ENCODE assay signal across 8 cellular contexts in the genomic region with DNA sequence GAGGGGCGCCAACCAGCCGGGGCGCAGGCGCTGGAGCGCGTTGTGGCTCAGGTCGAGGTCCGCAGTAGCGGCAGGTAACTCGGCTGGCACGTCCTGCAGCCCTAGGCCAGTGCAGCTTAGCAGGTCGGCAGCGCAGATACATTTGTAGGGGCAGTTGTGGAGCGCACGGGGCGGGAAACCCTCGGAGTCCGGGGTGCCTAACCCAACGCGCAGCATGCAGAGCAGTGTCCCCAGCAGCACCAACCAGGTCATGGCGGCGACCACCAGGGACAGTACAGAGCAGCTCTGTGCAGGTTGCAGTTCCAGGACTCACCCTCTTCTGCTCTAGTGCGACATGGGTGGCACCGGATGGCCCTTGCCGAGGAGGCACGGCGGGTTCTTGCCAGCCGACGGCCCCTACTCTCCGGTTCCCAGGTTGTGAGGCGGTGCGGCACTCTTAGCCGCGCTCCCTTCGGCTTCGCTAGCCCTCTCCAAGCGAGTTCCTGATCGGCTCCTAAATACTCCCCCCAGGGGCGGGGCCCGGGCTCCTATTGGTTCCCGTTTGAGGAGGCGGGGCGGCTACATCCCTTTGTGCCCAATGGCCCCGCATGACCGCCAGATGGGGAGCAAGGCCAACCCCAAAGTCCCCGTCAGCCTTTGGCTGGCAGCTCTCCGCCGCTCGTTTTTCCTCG. TPM values are rescaled to one million over a fixed set of nuclear protein-coding genes. Genes with fewer than 3 reads are reported as not detected.
DNase-seq lines count a peak whose midpoint lies in the region; ATAC-seq lines count a peak whose summit lies in the region.

A gene with protein sequence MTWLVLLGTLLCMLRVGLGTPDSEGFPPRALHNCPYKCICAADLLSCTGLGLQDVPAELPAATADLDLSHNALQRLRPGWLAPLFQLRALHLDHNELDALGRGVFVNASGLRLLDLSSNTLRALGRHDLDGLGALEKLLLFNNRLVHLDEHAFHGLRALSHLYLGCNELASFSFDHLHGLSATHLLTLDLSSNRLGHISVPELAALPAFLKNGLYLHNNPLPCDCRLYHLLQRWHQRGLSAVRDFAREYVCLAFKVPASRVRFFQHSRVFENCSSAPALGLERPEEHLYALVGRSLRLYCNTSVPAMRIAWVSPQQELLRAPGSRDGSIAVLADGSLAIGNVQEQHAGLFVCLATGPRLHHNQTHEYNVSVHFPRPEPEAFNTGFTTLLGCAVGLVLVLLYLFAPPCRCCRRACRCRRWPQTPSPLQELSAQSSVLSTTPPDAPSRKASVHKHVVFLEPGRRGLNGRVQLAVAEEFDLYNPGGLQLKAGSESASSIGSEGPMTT (minus strand): TSS at position 471 of the 671 bp plus-strand sequence. CDS start 219 bp downstream, at position 252.

- H3K27ac ChIP-seq in SK-N-MC (no peak within 1 kb of the TSS), substantia nigra (ENCODE audit: low read depth, low read length, poor library complexity, severe bottlenecking) (no peak within 1 kb of the TSS)

- peak; percentile 52 for ATAC-seq in GM21529 (IDR thresholded peaks at IDR 0.05; ENCODE audit: unreplicated experiment)

- no peak within 1 kb of the TSS for H3K9ac ChIP-seq in SK-N-MC (ENCODE audit: insufficient read length)

- H3K36me3 ChIP-seq in SK-N-MC (ENCODE audit: insufficient read depth, low read length), result no peaks in the 10 kb centered on the region; the same call in 1 of the 2 replicates

- peak within 1 kb of the TSS; percentile 66 for H3K4me3 ChIP-seq in SK-N-MC

- DNase-seq in DMS153 (lab: John Stamatoyannopoulos, UW) (peak; percentile 62), LHCN-M2 (ENCODE audit: low read depth) (peak; percentile 88), SK-N-MC (ENCODE audit: low read depth, low spot score) (peak; percentile 20), glomerular endothelial cell (ENCODE audit: extremely low read depth, low read depth, low spot score) (peak; percentile 47), nucleus accumbens (lab: John Stamatoyannopoulos, UW) (peak; percentile 55 to 97 (median 88)), substantia nigra (lab: John Stamatoyannopoulos, UW) (peak; percentile 56 to 97 (median 91))
- DNase-seq in activated naive CD4-positive, alpha-beta T cell treated with anti-CD3 and anti-CD28 coated beads, Interleukin-2, amount 50 U/mL, for 16 hours, result peak; percentile 90

- no peaks in the 10 kb centered on the region for H3K9me3 ChIP-seq in SK-N-MC (ENCODE audit: low read depth, low read length)

RNA-seq across cellular contexts. Expression of the gene that starts here (rescaled TPM):
- 1.9 and 2.3 TPM in 2 replicates for total RNA-seq in LHCN-M2 (2014; rRNA removed)
- 1.4 TPM for polyA plus RNA-seq in LHCN-M2 (2012)
- 0.19 and 1.2 TPM in 2 replicates for total RNA-seq in glomerular endothelial cell

Comparison
In these comparisons a context has a peak if more than half of its experiments do, and no peak if none do; other contexts are left out.
1. DNase-seq: peak in every context shown above with its lines; median percentile 91 in substantia nigra; 90 in activated naive CD4-positive, alpha-beta T cell treated with anti-CD3 and anti-CD28 coated beads, Interleukin-2, amount 50 U/mL, for 16 hours; 88 in LHCN-M2; 88 in nucleus accumbens; 62 in DMS153; 47 in glomerular endothelial cell; 20 in SK-N-MC.